In the genomic region with DNA sequence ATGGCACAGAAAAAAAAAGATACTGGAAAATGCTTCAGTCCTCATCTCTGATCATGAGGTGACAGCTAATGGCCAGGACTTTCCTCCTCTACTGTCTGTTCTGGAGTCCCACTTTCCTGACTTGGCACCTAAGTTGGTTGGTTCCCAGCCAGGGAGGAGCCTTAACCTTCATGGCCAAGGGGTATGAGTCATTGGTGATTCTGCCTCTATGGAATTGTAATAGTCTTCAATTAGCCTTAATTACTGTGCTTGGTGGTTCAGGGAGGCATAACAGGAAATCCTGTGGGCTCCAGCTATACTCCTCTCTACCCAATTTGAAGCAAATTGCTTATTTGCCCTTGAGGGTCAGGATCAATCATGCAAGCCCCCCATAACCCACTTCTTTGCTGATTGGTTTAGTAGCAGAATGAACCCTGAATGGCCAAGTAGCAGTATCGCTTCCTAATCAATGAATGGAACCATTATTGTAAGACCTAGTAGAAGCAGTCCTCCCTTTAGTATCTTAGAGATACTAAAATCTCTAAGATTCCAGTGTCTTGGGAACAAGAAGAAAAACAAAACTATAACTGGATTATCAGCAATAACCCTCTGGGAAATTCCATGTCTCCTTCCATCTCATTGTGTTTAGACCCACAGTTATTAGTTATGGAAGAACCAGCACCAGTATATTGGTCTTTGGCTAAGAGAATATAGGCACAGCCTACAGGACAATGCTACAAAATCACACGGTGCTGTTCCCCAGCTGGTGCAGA, we compare ENCODE assay signal across 16 cellular contexts.
DNase-seq lines count a peak whose midpoint lies in the region; ATAC-seq, FAIRE-seq and TF ChIP-seq lines count a peak whose summit lies in the region.
"Had no signal": no experiment of that assay in that cellular context is flagged by ENCODE, and none has a peak within 500 bp of the region (broad histone marks: within the 10 kb centered on the region; RNA-seq: fewer than 3 reads in every experiment).

No MANE protein-coding gene starts in this region.

- FAIRE-seq in HTR-8/SVneo (lab: Jason Lieb, UNC) (peak; percentile 13), astrocyte (lab: Jason Lieb, UNC) (peak; percentile 85), D721Med (lab: Jason Lieb, UNC) (no peak)
- FAIRE-seq: G401.6, islet of Langerhans had no signal

- H3K9me3 ChIP-seq in AG04450 (ENCODE audit: control insufficient read depth, insufficient read depth, low read length) = peaks cover 16% of the 10 kb centered on the region
- no peaks in the 10 kb centered on the region for H3K9me3 ChIP-seq in astrocyte (ENCODE audit: insufficient read depth, low read depth, low read length)
- no peaks in the 10 kb centered on the region for H3K9me3 ChIP-seq in CD4-positive, alpha-beta T cell (ENCODE audit: control insufficient read depth, low read length)
- H3K9me3 ChIP-seq: body of pancreas had no signal

- no peaks in the 10 kb centered on the region for H4K20me1 ChIP-seq in astrocyte (ENCODE audit: insufficient read depth, low read length)

- H3K27me3 ChIP-seq in AG04450 (ENCODE audit: control insufficient read depth, insufficient read depth, low read length) = no peaks in the 10 kb centered on the region
- H3K27me3 ChIP-seq in astrocyte (ENCODE audit: insufficient read depth, low read length) = no peaks in the 10 kb centered on the region
- H3K27me3 ChIP-seq in CD4-positive, alpha-beta T cell (ENCODE audit: control insufficient read depth, insufficient read depth, low read length) = no peaks in the 10 kb centered on the region
- H3K27me3 ChIP-seq: body of pancreas had no signal

- ATAC-seq in GM19452 (IDR thresholded peaks at IDR 0.05; ENCODE audit: unreplicated experiment) = no peak
- ATAC-seq in stimulated activated naive B cell treated with anti-CD40 and anti-IgM and Interleukin-4, amounts not matched to agents 10 μg/mL and 1 μg/mL and 100 μg/mL, for 72 hours (replicated peaks) = no peak
- ATAC-seq in CD4-positive, alpha-beta T cell (ENCODE audit: poor library complexity) = no peak
- ATAC-seq: body of pancreas had no signal

- no peak for DNase-seq in AG04450 (ENCODE audit: low read depth, low spot score)
- DNase-seq in HTR-8/SVneo (ENCODE audit: insufficient read length, low spot score) = no peak
- peak; percentile 93 for DNase-seq in astrocyte (ENCODE audit: low read depth)
- DNase-seq in glomerular visceral epithelial cell (ENCODE audit: extremely low spot score) = peak; percentile 79
- no peak for DNase-seq in D721Med (ENCODE audit: insufficient read length, low spot score)
- no peak for DNase-seq in stimulated activated naive B cell treated with anti-CD40 and anti-IgM and Interleukin-4, amounts not matched to agents 10 μg/mL and 1 μg/mL and 100 μg/mL, for 72 hours
- DNase-seq in CD4-positive, alpha-beta T cell = no peak
- DNase-seq: body of pancreas, NCI-H1105 treated with DMSO at 0.1 percent for 48 hours, SHP77 treated with DMSO at 0.1 percent for 48 hours had no signal

- H3K27me3 Mint-ChIP-seq in astrocyte (ENCODE audit: low read depth, unreplicated experiment) = no peaks in the 10 kb centered on the region
- H3K27me3 Mint-ChIP-seq in stimulated activated naive B cell treated with anti-CD40 and anti-IgM and Interleukin-4, amounts not matched to agents 10 μg/mL and 1 μg/mL and 100 μg/mL, for 72 hours = peaks cover 11 to 18% of the 10 kb centered on the region in 2 donors
- H3K27me3 Mint-ChIP-seq in CD4-positive, alpha-beta T cell = peaks cover 2% of the 10 kb centered on the region

- H3K79me2 ChIP-seq in astrocyte (ENCODE audit: insufficient read depth, low read length) = no peaks in the 10 kb centered on the region

- H2AFZ ChIP-seq in astrocyte (ENCODE audit: low read depth, low read length) = no peak overlapping the region

- peak overlapping the region; percentile 16 for H3K4me2 ChIP-seq in astrocyte (ENCODE audit: low read length)

- H3K27ac Mint-ChIP-seq in astrocyte (ENCODE audit: unreplicated experiment) = no peak overlapping the region
- H3K27ac Mint-ChIP-seq in stimulated activated naive B cell treated with anti-CD40 and anti-IgM and Interleukin-4, amounts not matched to agents 10 μg/mL and 1 μg/mL and 100 μg/mL, for 72 hours = no peak overlapping the region
- H3K27ac Mint-ChIP-seq in CD4-positive, alpha-beta T cell = no peak overlapping the region
- H3K27ac Mint-ChIP-seq: B cell had no signal

- H3K4me1 Mint-ChIP-seq in astrocyte (ENCODE audit: low read depth, unreplicated experiment) = peaks cover 22% of the 10 kb centered on the region
- no peaks in the 10 kb centered on the region for H3K4me1 Mint-ChIP-seq in stimulated activated naive B cell treated with anti-CD40 and anti-IgM and Interleukin-4, amounts not matched to agents 10 μg/mL and 1 μg/mL and 100 μg/mL, for 72 hours
- no peaks in the 10 kb centered on the region for H3K4me1 Mint-ChIP-seq in CD4-positive, alpha-beta T cell (ENCODE audit: low read depth)
- H3K4me1 Mint-ChIP-seq: B cell, neural crest cell had no signal

- H3K4me3 ChIP-seq in AG04450 (ENCODE audit: low read depth, low read length) (no peak overlapping the region), astrocyte (ENCODE audit: insufficient read depth, low read depth, low read length) (no peak overlapping the region)
- H3K4me3 ChIP-seq: body of pancreas had no signal

- CTCF ChIA-PET in AG04450 (lab: Charles Lee) = no interaction called here
- CTCF ChIA-PET in CD4-positive, alpha-beta T cell (lab: Charles Lee) = no interaction called here

- TF ChIP-seq CTCF in AG04450 (IDR thresholded peaks at IDR 0.05; ENCODE audit: low read depth, low read length) (no peak), astrocyte (IDR thresholded peaks at IDR 0.05; ENCODE audit: insufficient read depth, low read depth, low read length) (no peak), D721Med (IDR thresholded peaks at IDR 0.05; ENCODE audit: insufficient read depth, missing control alignments) (no peak)
- TF ChIP-seq CTCF in CD4-positive, alpha-beta T cell (IDR thresholded peaks at IDR 0.05) = no peak

- no peak overlapping the region for H3K4me3 Mint-ChIP-seq in astrocyte (ENCODE audit: unreplicated experiment)
- no peak overlapping the region for H3K4me3 Mint-ChIP-seq in stimulated activated naive B cell treated with anti-CD40 and anti-IgM and Interleukin-4, amounts not matched to agents 10 μg/mL and 1 μg/mL and 100 μg/mL, for 72 hours
- H3K4me3 Mint-ChIP-seq in CD4-positive, alpha-beta T cell = no peak overlapping the region
- H3K4me3 Mint-ChIP-seq: B cell, neural crest cell had no signal

- H3K27ac ChIP-seq in AG04450 (ENCODE audit: low read depth, low read length) = peak overlapping the region; percentile 32
- H3K27ac ChIP-seq in astrocyte (ENCODE audit: low read depth, low read length) = peak overlapping the region; percentile 92
- H3K27ac ChIP-seq in CD4-positive, alpha-beta T cell (ENCODE audit: low read depth, low read length) = no peak overlapping the region
- H3K27ac ChIP-seq: body of pancreas, VCaP had no signal

- intact Hi-C loops in CD4-positive, alpha-beta T cell (cut with DNase I, micrococcal nuclease) = no loop called here

- H3K4me1 ChIP-seq in astrocyte (ENCODE audit: insufficient read depth, low read length) = peaks cover 33% of the 10 kb centered on the region
- H3K4me1 ChIP-seq: body of pancreas had no signal

- no peaks in the 10 kb centered on the region for H3K36me3 ChIP-seq in astrocyte (ENCODE audit: insufficient read depth, low read length)

- peak overlapping the region; percentile 51 for H3K9ac ChIP-seq in astrocyte (ENCODE audit: low read length)

- H3K9me3 Mint-ChIP-seq in astrocyte (ENCODE audit: unreplicated experiment) = peaks cover 24% of the 10 kb centered on the region
- H3K9me3 Mint-ChIP-seq in stimulated activated naive B cell treated with anti-CD40 and anti-IgM and Interleukin-4, amounts not matched to agents 10 μg/mL and 1 μg/mL and 100 μg/mL, for 72 hours = peaks cover 14 to 19% of the 10 kb centered on the region in 2 donors
- no peaks in the 10 kb centered on the region for H3K9me3 Mint-ChIP-seq in CD4-positive, alpha-beta T cell

- POLR2A ChIA-PET in AG04450 (lab: Yijun Ruan, JAX) = no interaction called here
- POLR2A ChIA-PET in CD4-positive, alpha-beta T cell (lab: Charles Lee) = no interaction called here

- no peaks in the 10 kb centered on the region for H3K36me3 Mint-ChIP-seq in astrocyte (ENCODE audit: low read depth, unreplicated experiment)
- H3K36me3 Mint-ChIP-seq in stimulated activated naive B cell treated with anti-CD40 and anti-IgM and Interleukin-4, amounts not matched to agents 10 μg/mL and 1 μg/mL and 100 μg/mL, for 72 hours = no peaks in the 10 kb centered on the region
- no peaks in the 10 kb centered on the region for H3K36me3 Mint-ChIP-seq in CD4-positive, alpha-beta T cell (ENCODE audit: low read depth)

Comparison
In these comparisons a context has a peak if more than half of its experiments do, and no peak if none do; other contexts are left out.
1. DNase-seq: peak in astrocyte (single experiment) and glomerular visceral epithelial cell (single experiment); none in AG04450 (single experiment), HTR-8/SVneo (single experiment), D721Med (single experiment), stimulated activated naive B cell treated with anti-CD40 and anti-IgM and Interleukin-4, amounts not matched to agents 10 μg/mL and 1 μg/mL and 100 μg/mL, for 72 hours (single experiment) and CD4-positive, alpha-beta T cell (0 of 10).